In the genomic region with DNA sequence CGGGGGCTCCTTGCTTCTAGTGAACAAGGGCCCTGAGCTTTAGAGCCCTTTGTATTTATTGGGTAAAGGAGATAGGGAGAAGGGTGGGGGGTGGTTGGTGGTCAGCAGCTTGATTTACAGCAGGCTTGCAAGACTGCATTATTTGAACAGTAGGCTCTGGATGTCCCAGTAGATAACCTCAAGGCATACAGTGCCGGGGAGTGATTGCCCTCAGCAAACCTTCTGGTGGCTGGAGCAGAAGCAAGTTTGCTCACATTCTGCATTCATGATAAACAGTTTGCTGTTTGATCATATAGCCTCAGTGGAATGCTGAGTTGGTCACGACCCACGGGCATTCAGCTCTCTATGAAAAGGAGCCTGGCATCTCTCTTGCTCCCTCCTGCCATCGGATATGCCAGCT, we compare ENCODE assay signal across 1 cellular context.
TF ChIP-seq lines count a peak whose summit lies in the region.

No MANE protein-coding gene starts in this region.

TF ChIP-seq in H1, 55 proteins besides CTCF, POLR2A, EP300 and RAD21:
- no peak for TF ChIP-seq ASH2L (IDR thresholded peaks at IDR 0.05; ENCODE audit: low read length)
- TF ChIP-seq HDAC6 (IDR thresholded peaks at IDR 0.05; ENCODE audit: low read depth, low read length) = no peak
- TF ChIP-seq, protein P1, sequence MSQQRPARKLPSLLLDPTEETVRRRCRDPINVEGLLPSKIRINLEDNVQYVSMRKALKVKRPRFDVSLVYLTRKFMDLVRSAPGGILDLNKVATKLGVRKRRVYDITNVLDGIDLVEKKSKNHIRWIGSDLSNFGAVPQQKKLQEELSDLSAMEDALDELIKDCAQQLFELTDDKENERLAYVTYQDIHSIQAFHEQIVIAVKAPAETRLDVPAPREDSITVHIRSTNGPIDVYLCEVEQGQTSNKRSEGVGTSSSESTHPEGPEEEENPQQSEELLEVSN (IDR thresholded peaks at IDR 0.05) = no peak
- TF ChIP-seq POLR2AphosphoS5 (IDR thresholded peaks at IDR 0.05; ENCODE audit: low read depth, low read length) = no peak
- TF ChIP-seq YY1 (IDR thresholded peaks at IDR 0.05; ENCODE audit: low read depth, low read length) = no peak
- TF ChIP-seq, protein P2, sequence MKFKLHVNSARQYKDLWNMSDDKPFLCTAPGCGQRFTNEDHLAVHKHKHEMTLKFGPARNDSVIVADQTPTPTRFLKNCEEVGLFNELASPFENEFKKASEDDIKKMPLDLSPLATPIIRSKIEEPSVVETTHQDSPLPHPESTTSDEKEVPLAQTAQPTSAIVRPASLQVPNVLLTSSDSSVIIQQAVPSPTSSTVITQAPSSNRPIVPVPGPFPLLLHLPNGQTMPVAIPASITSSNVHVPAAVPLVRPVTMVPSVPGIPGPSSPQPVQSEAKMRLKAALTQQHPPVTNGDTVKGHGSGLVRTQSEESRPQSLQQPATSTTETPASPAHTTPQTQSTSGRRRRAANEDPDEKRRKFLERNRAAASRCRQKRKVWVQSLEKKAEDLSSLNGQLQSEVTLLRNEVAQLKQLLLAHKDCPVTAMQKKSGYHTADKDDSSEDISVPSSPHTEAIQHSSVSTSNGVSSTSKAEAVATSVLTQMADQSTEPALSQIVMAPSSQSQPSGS (IDR thresholded peaks at IDR 0.05; ENCODE audit: low read length) = no peak
- TF ChIP-seq RBBP5 (IDR thresholded peaks at IDR 0.05; ENCODE audit: borderline replicate concordance, low read depth, low read length) = no peak
- no peak for TF ChIP-seq ATF3 (IDR thresholded peaks at IDR 0.05; ENCODE audit: insufficient read depth, low read depth, low read length)
- TF ChIP-seq, protein P3, sequence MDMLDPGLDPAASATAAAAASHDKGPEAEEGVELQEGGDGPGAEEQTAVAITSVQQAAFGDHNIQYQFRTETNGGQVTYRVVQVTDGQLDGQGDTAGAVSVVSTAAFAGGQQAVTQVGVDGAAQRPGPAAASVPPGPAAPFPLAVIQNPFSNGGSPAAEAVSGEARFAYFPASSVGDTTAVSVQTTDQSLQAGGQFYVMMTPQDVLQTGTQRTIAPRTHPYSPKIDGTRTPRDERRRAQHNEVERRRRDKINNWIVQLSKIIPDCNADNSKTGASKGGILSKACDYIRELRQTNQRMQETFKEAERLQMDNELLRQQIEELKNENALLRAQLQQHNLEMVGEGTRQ (IDR thresholded peaks at IDR 0.05; ENCODE audit: low read length) = no peak
